1 cellular context compared by ENCODE assay signal in genomic region chr4:1512738-1513660, GRCh38.
TF ChIP-seq lines count a peak whose summit lies in the region.

No MANE protein-coding gene starts in this region.

TF ChIP-seq in WTC11, 78 proteins besides CTCF, POLR2A, EP300 and RAD21 (continued from another document):
- TF ChIP-seq, protein P1, sequence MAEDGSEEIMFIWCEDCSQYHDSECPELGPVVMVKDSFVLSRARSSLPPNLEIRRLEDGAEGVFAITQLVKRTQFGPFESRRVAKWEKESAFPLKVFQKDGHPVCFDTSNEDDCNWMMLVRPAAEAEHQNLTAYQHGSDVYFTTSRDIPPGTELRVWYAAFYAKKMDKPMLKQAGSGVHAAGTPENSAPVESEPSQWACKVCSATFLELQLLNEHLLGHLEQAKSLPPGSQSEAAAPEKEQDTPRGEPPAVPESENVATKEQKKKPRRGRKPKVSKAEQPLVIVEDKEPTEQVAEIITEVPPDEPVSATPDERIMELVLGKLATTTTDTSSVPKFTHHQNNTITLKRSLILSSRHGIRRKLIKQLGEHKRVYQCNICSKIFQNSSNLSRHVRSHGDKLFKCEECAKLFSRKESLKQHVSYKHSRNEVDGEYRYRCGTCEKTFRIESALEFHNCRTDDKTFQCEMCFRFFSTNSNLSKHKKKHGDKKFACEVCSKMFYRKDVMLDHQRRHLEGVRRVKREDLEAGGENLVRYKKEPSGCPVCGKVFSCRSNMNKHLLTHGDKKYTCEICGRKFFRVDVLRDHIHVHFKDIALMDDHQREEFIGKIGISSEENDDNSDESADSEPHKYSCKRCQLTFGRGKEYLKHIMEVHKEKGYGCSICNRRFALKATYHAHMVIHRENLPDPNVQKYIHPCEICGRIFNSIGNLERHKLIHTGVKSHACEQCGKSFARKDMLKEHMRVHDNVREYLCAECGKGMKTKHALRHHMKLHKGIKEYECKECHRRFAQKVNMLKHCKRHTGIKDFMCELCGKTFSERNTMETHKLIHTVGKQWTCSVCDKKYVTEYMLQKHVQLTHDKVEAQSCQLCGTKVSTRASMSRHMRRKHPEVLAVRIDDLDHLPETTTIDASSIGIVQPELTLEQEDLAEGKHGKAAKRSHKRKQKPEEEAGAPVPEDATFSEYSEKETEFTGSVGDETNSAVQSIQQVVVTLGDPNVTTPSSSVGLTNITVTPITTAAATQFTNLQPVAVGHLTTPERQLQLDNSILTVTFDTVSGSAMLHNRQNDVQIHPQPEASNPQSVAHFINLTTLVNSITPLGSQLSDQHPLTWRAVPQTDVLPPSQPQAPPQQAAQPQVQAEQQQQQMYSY (CRISPR knock-in tag; IDR thresholded peaks at IDR 0.05): no peak
- TF ChIP-seq, protein P2, sequence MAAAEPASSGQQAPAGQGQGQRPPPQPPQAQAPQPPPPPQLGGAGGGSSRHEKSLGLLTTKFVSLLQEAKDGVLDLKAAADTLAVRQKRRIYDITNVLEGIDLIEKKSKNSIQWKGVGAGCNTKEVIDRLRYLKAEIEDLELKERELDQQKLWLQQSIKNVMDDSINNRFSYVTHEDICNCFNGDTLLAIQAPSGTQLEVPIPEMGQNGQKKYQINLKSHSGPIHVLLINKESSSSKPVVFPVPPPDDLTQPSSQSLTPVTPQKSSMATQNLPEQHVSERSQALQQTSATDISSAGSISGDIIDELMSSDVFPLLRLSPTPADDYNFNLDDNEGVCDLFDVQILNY (CRISPR knock-in tag; IDR thresholded peaks at IDR 0.05): no peak
- TF ChIP-seq CBFB (CRISPR knock-in tag; IDR thresholded peaks at IDR 0.05; ENCODE audit: low read depth) (0 out of 2 replicates have a peak, but pooled peaks have one; percentile 49), ESRRA (CRISPR knock-in tag; IDR thresholded peaks at IDR 0.05; ENCODE audit: borderline replicate concordance) (no peak; the same call in 1 of the 2 replicates), TP53 (CRISPR knock-in tag; IDR thresholded peaks at IDR 0.05) (peak; percentile 82; the same call in 1 of the 2 replicates), ZNF423 (CRISPR knock-in tag; IDR thresholded peaks at IDR 0.05) (peak; percentile 85), CREB1 (CRISPR knock-in tag; IDR thresholded peaks at IDR 0.05) (no peak), FOXP1 (CRISPR knock-in tag; IDR thresholded peaks at IDR 0.05; ENCODE audit: borderline replicate concordance) (peak; percentile 74; the same call in 1 of the 2 replicates), SP1 (CRISPR knock-in tag; conservative IDR thresholded peaks at IDR 0.05) (peak; percentile 100), ZNF219 (CRISPR knock-in tag; IDR thresholded peaks at IDR 0.05; ENCODE audit: borderline replicate concordance) (no peak)
- TF ChIP-seq, protein P3, sequence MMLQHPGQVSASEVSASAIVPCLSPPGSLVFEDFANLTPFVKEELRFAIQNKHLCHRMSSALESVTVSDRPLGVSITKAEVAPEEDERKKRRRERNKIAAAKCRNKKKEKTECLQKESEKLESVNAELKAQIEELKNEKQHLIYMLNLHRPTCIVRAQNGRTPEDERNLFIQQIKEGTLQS (CRISPR knock-in tag; conservative IDR thresholded peaks at IDR 0.05): no peak
- TF ChIP-seq, protein P4, sequence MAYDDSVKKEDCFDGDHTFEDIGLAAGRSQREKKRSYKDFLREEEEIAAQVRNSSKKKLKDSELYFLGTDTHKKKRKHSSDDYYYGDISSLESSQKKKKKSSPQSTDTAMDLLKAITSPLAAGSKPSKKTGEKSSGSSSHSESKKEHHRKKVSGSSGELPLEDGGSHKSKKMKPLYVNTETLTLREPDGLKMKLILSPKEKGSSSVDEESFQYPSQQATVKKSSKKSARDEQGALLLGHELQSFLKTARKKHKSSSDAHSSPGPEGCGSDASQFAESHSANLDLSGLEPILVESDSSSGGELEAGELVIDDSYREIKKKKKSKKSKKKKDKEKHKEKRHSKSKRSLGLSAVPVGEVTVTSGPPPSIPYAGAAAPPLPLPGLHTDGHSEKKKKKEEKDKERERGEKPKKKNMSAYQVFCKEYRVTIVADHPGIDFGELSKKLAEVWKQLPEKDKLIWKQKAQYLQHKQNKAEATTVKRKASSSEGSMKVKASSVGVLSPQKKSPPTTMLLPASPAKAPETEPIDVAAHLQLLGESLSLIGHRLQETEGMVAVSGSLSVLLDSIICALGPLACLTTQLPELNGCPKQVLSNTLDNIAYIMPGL (CRISPR knock-in tag; IDR thresholded peaks at IDR 0.05): peak; percentile 85
